Comparison of ENCODE assay signal across 16 cellular contexts in the genomic region with DNA sequence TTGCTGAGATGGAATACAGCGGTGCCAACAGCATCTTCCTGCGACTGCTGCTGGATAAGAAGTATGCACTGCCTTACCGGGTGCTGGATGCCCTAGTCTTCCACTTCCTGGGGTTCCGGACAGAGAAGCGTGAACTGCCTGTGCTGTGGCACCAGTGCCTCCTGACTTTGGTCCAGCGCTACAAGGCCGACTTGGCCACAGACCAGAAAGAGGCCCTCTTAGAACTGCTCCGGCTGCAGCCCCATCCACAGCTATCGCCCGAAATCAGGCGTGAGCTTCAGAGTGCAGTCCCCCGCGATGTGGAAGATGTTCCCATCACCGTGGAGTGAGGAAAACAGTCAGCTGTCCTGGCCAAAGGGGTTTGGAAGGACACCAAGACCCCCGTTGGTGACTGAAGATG. TPM values are rescaled to one million over a fixed set of nuclear protein-coding genes. Genes with fewer than 3 reads are reported as not detected.
DNase-seq lines count a peak whose midpoint lies in the region; ATAC-seq lines count a peak whose summit lies in the region.
"Had no signal": no experiment of that assay in that cellular context is flagged by ENCODE, and none has a peak within 500 bp of the region (broad histone marks: within the 10 kb centered on the region; RNA-seq: fewer than 3 reads in every experiment).

No MANE protein-coding gene starts in this region.

- H3K4me3 Mint-ChIP-seq in activated naive CD4-positive, alpha-beta T cell treated with anti-CD3 and anti-CD28 coated beads, Interleukin-2, amount 50 U/mL, for 24 hours: no peak overlapping the region
- H3K4me3 Mint-ChIP-seq in activated CD4-positive, alpha-beta memory T cell treated with anti-CD3 and anti-CD28 coated beads for 36 hours: no peak overlapping the region
- no peak overlapping the region for H3K4me3 Mint-ChIP-seq in natural killer cell treated with Interleukin-12 subunit alpha and Interleukin-12 subunit beta and Interleukin-15 and Interleukin-18, amount 100 ng/mL, for 72 hours

- intact Hi-C loops in activated CD4-positive, alpha-beta memory T cell treated with anti-CD3 and anti-CD28 coated beads for 36 hours (cut with micrococcal nuclease): no loop called here

- peaks cover 43% of the 10 kb centered on the region for H3K4me1 Mint-ChIP-seq in activated naive CD4-positive, alpha-beta T cell treated with anti-CD3 and anti-CD28 coated beads, Interleukin-2, amount 50 U/mL, for 24 hours
- peaks cover 35% of the 10 kb centered on the region for H3K4me1 Mint-ChIP-seq in activated CD4-positive, alpha-beta memory T cell treated with anti-CD3 and anti-CD28 coated beads for 36 hours (ENCODE audit: low read depth)
- peaks cover 57 to 63% of the 10 kb centered on the region in 2 donors for H3K4me1 Mint-ChIP-seq in natural killer cell treated with Interleukin-12 subunit alpha and Interleukin-12 subunit beta and Interleukin-15 and Interleukin-18, amount 100 ng/mL, for 72 hours (ENCODE audit: low read depth in 2 of 2)

- POLR2A ChIA-PET in activated CD4-positive, alpha-beta memory T cell treated with anti-CD3 and anti-CD28 coated beads for 36 hours (lab: Charles Lee): interaction anchor here (1.4 to 12.8 kb wide), 2 partner anchors 11 to 111 kb away, joined by 8 to 177 read pairs; a partner anchor contains a TSS

- no peaks in the 10 kb centered on the region for H3K9me3 Mint-ChIP-seq in activated naive CD4-positive, alpha-beta T cell treated with anti-CD3 and anti-CD28 coated beads, Interleukin-2, amount 50 U/mL, for 24 hours
- H3K9me3 Mint-ChIP-seq in activated CD4-positive, alpha-beta memory T cell treated with anti-CD3 and anti-CD28 coated beads for 36 hours: no peaks in the 10 kb centered on the region
- no peaks in the 10 kb centered on the region for H3K9me3 Mint-ChIP-seq in natural killer cell treated with Interleukin-12 subunit alpha and Interleukin-12 subunit beta and Interleukin-15 and Interleukin-18, amount 100 ng/mL, for 72 hours

- no peak for DNase-seq in activated naive CD4-positive, alpha-beta T cell treated with anti-CD3 and anti-CD28 coated beads, Interleukin-2, amount 50 U/mL, for 16 hours
- DNase-seq in activated CD4-positive, alpha-beta memory T cell treated with anti-CD3 and anti-CD28 coated beads for 36 hours: no peak
- no peak for DNase-seq in natural killer cell treated with Interleukin-12 subunit alpha and Interleukin-12 subunit beta and Interleukin-15 and Interleukin-18, amount 100 ng/mL, for 72 hours (ENCODE audit: low spot score)
- DNase-seq in OCI-M1 (lab: John Stamatoyannopoulos, UW) (no peak), NCI-H2107 (lab: John Stamatoyannopoulos, UW) (no peak)
- DNase-seq: activated CD4-positive, alpha-beta T cell treated with anti-CD3 and anti-CD28 coated beads, Interleukin-2, amount 50 U/mL, for 4 hours; activated effector memory CD4-positive, alpha-beta T cell treated with Interleukin-2 at 50 U/mL for 16 hours; COR-L47; cortex of kidney; left ventricle myocardium inferior; NCI-H2081 treated with DMSO at 0.1 percent for 48 hours; NCI-H526; pancreas; stimulated activated CD4-positive, alpha-beta T cell treated with anti-CD3 and anti-CD28 coated beads, Interleukin-2, amount 100 ng/mL, for 48 hours had no signal

- H3K27ac Mint-ChIP-seq in activated naive CD4-positive, alpha-beta T cell treated with anti-CD3 and anti-CD28 coated beads, Interleukin-2, amount 50 U/mL, for 24 hours: peak overlapping the region; percentile 93
- H3K27ac Mint-ChIP-seq in activated CD4-positive, alpha-beta memory T cell treated with anti-CD3 and anti-CD28 coated beads for 36 hours: peak overlapping the region; percentile 75
- peak overlapping the region; percentile 40 to 95 for H3K27ac Mint-ChIP-seq in natural killer cell treated with Interleukin-12 subunit alpha and Interleukin-12 subunit beta and Interleukin-15 and Interleukin-18, amount 100 ng/mL, for 72 hours

- CTCF ChIA-PET in activated CD4-positive, alpha-beta memory T cell treated with anti-CD3 and anti-CD28 coated beads for 36 hours (lab: Charles Lee): interaction anchor here (0.8 to 18.7 kb wide), 3 partner anchors 9 to 113 kb away, joined by 4 to 470 read pairs (median 78); a partner anchor contains a TSS

- H3K36me3 Mint-ChIP-seq in activated naive CD4-positive, alpha-beta T cell treated with anti-CD3 and anti-CD28 coated beads, Interleukin-2, amount 50 U/mL, for 24 hours: peaks cover 20% of the 10 kb centered on the region
- peaks cover 60% of the 10 kb centered on the region for H3K36me3 Mint-ChIP-seq in activated CD4-positive, alpha-beta memory T cell treated with anti-CD3 and anti-CD28 coated beads for 36 hours
- peaks cover 37% of the 10 kb centered on the region for H3K36me3 Mint-ChIP-seq in natural killer cell treated with Interleukin-12 subunit alpha and Interleukin-12 subunit beta and Interleukin-15 and Interleukin-18, amount 100 ng/mL, for 72 hours

- ATAC-seq in natural killer cell treated with Interleukin-12 subunit alpha and Interleukin-12 subunit beta and Interleukin-15 and Interleukin-18, amount 100 ng/mL, for 72 hours: no peak
- ATAC-seq: gastroesophageal sphincter, pancreas had no signal

- H3K27me3 Mint-ChIP-seq in activated naive CD4-positive, alpha-beta T cell treated with anti-CD3 and anti-CD28 coated beads, Interleukin-2, amount 50 U/mL, for 24 hours: no peaks in the 10 kb centered on the region
- H3K27me3 Mint-ChIP-seq in activated CD4-positive, alpha-beta memory T cell treated with anti-CD3 and anti-CD28 coated beads for 36 hours: no peaks in the 10 kb centered on the region
- H3K27me3 Mint-ChIP-seq in natural killer cell treated with Interleukin-12 subunit alpha and Interleukin-12 subunit beta and Interleukin-15 and Interleukin-18, amount 100 ng/mL, for 72 hours: no peaks in the 10 kb centered on the region

RNA-seq across cellular contexts. Expression of a gene that starts 9.2 kb away (rescaled TPM):
- total RNA-seq in activated CD4-positive, alpha-beta memory T cell treated with anti-CD3 and anti-CD28 coated beads for 36 hours: 100 to 1,000 TPM; 570 to 573 TPM
- 100 to 1,000 TPM; 382 to 466 TPM for total RNA-seq in natural killer cell treated with Interleukin-12 subunit alpha and Interleukin-12 subunit beta and Interleukin-15 and Interleukin-18, amount 100 ng/mL, for 72 hours

RNA-seq across cellular contexts. Expression of a gene that starts 11.1 kb away (rescaled TPM):
- total RNA-seq in activated CD4-positive, alpha-beta memory T cell treated with anti-CD3 and anti-CD28 coated beads for 36 hours: 10 to 100 TPM; 46.6 to 51.0 TPM
- total RNA-seq in natural killer cell treated with Interleukin-12 subunit alpha and Interleukin-12 subunit beta and Interleukin-15 and Interleukin-18, amount 100 ng/mL, for 72 hours: 10 to 100 TPM; 48.3 to 73.9 TPM

RNA-seq across cellular contexts. Expression of a gene that starts 11.4 kb away (rescaled TPM):
- total RNA-seq in activated CD4-positive, alpha-beta memory T cell treated with anti-CD3 and anti-CD28 coated beads for 36 hours: 10 to 100 TPM; 18.2 to 18.3 TPM
- total RNA-seq in natural killer cell treated with Interleukin-12 subunit alpha and Interleukin-12 subunit beta and Interleukin-15 and Interleukin-18, amount 100 ng/mL, for 72 hours: 10 to 100 TPM; 25.5 to 33.0 TPM

RNA-seq across cellular contexts. Expression of a gene that starts 37.2 kb away (rescaled TPM):
- total RNA-seq in activated CD4-positive, alpha-beta memory T cell treated with anti-CD3 and anti-CD28 coated beads for 36 hours: 1 to 10 TPM; 6.1 to 6.3 TPM
- total RNA-seq in natural killer cell treated with Interleukin-12 subunit alpha and Interleukin-12 subunit beta and Interleukin-15 and Interleukin-18, amount 100 ng/mL, for 72 hours: 10 to 100 TPM in 1 of 2 donors, 1 to 10 TPM in 1; 8.2 to 15.3 TPM
